Comparison of ENCODE assay signal across 8 cellular contexts in genomic region chr5:90015584-90016018, GRCh38.
DNase-seq lines count a peak whose midpoint lies in the region; ATAC-seq lines count a peak whose summit lies in the region.

No MANE protein-coding gene starts in this region.

- no peaks in the 10 kb centered on the region for H3K36me3 ChIP-seq in H7 (replicated peaks; ENCODE audit: control insufficient read depth, insufficient read depth, low read length)

- no peak overlapping the region for H3K4me3 Mint-ChIP-seq in activated CD4-positive, alpha-beta T cell treated with anti-CD3 and anti-CD28 coated beads, Interleukin-2, amount 10 ng/mL, durations not matched to agents 24 days and 14 days

- peak; percentile 88 for ATAC-seq in GM18499 (IDR thresholded peaks at IDR 0.05; ENCODE audit: insufficient read depth, unreplicated experiment)
- no peak for ATAC-seq in left lobe of liver
- ATAC-seq in left colon, result no peak

- H3K27ac Mint-ChIP-seq in activated CD4-positive, alpha-beta T cell treated with anti-CD3 and anti-CD28 coated beads, Interleukin-2, amount 10 ng/mL, durations not matched to agents 24 days and 14 days, result no peak overlapping the region

- no peaks in the 10 kb centered on the region for H3K4me1 Mint-ChIP-seq in activated CD4-positive, alpha-beta T cell treated with anti-CD3 and anti-CD28 coated beads, Interleukin-2, amount 10 ng/mL, durations not matched to agents 24 days and 14 days

- no peaks in the 10 kb centered on the region for H3K27me3 ChIP-seq in H7 (ENCODE audit: control insufficient read depth, insufficient read depth, low read length)

- no peaks in the 10 kb centered on the region for H3K9me3 Mint-ChIP-seq in activated CD4-positive, alpha-beta T cell treated with anti-CD3 and anti-CD28 coated beads, Interleukin-2, amount 10 ng/mL, durations not matched to agents 24 days and 14 days

- H3K4me3 ChIP-seq in H7 (ENCODE audit: insufficient read depth, low read depth, low read length), result no peak overlapping the region

- DNase-seq in H7, result peak; percentile 3
- peak; percentile 34 for DNase-seq in M059J (ENCODE audit: low read depth)
- DNase-seq in iPS-NIHi7 (ENCODE audit: extremely low spot score), result peak; percentile 15
- DNase-seq in activated CD8-positive, alpha-beta memory T cell treated with anti-CD3 and anti-CD28 coated beads, Interleukin-2, amount 50 U/mL, for 4 hours, result no peak
- no peak for DNase-seq in left lobe of liver (ENCODE audit: low spot score)
- no peak for DNase-seq in activated CD4-positive, alpha-beta T cell treated with anti-CD3 and anti-CD28 coated beads, Interleukin-2, amount 10 ng/mL, durations not matched to agents 24 days and 14 days
- DNase-seq in left colon, result no peak

- no peaks in the 10 kb centered on the region for H3K36me3 Mint-ChIP-seq in activated CD4-positive, alpha-beta T cell treated with anti-CD3 and anti-CD28 coated beads, Interleukin-2, amount 10 ng/mL, durations not matched to agents 24 days and 14 days (ENCODE audit: low read depth)

- intact Hi-C loops in activated CD4-positive, alpha-beta T cell treated with anti-CD3 and anti-CD28 coated beads, Interleukin-2, amount 10 ng/mL, durations not matched to agents 24 days and 14 days (cut with micrococcal nuclease), result no loop called here
- intact Hi-C loops in left colon (cut with DNase I, micrococcal nuclease), result no loop called here

- H3K27me3 Mint-ChIP-seq in activated CD4-positive, alpha-beta T cell treated with anti-CD3 and anti-CD28 coated beads, Interleukin-2, amount 10 ng/mL, durations not matched to agents 24 days and 14 days, result no peaks in the 10 kb centered on the region

Comparison
In these comparisons a context has a peak if more than half of its experiments do, and no peak if none do; other contexts are left out.
1. DNase-seq: peak in H7 (single experiment), M059J (single experiment) and iPS-NIHi7 (single experiment); none in activated CD8-positive, alpha-beta memory T cell treated with anti-CD3 and anti-CD28 coated beads, Interleukin-2, amount 50 U/mL, for 4 hours (single experiment), left lobe of liver (single experiment), activated CD4-positive, alpha-beta T cell treated with anti-CD3 and anti-CD28 coated beads, Interleukin-2, amount 10 ng/mL, durations not matched to agents 24 days and 14 days (single experiment) and left colon (0 of 2).